Comparison of ENCODE assay signal across 29 cellular contexts in genomic region chr14:52827426-52827825, GRCh38.
"Had no signal": no experiment of that assay in that cellular context is flagged by ENCODE, and none has a peak within 500 bp of the region (broad histone marks: within the 10 kb centered on the region; RNA-seq: fewer than 3 reads in every experiment).

No MANE protein-coding gene starts in this region.

- H3K4me3 ChIP-seq: adrenal gland, cardiac muscle cell, heart left ventricle, pancreas, prostate gland, sigmoid colon, thoracic aorta had no signal

- H3K9me3 Mint-ChIP-seq: activated naive CD4-positive, alpha-beta T cell treated with anti-CD3 and anti-CD28 coated beads for 36 hours; activated naive CD8-positive, alpha-beta T cell treated with anti-CD3 and anti-CD28 coated beads for 36 hours; brain; immature natural killer cell; naive thymus-derived CD4-positive, alpha-beta T cell; stimulated activated effector memory CD8-positive, alpha-beta T cell treated with anti-CD3 and anti-CD28 coated beads, Interleukin-12 subunit alpha, Interleukin-12 subunit beta, amount 100 ng/mL, for 72 hours; stimulated activated naive CD8-positive, alpha-beta T cell treated with anti-CD3 and anti-CD28 coated beads, Interleukin-15, Interleukin-2, amounts not matched to agents 100 ng/mL and 50 ng/mL, for 24 hours had no signal

- H3K36me3 ChIP-seq: adrenal gland, cardiac muscle cell, heart left ventricle, pancreas, prostate gland, sigmoid colon, thoracic aorta had no signal

- ATAC-seq: esophagus mucosa; foreskin keratinocyte; heart left ventricle; naive thymus-derived CD4-positive, alpha-beta T cell; pancreas; stimulated activated effector memory CD8-positive, alpha-beta T cell treated with anti-CD3 and anti-CD28 coated beads, Interleukin-12 subunit alpha, Interleukin-12 subunit beta, amount 100 ng/mL, for 72 hours had no signal

- DNase-seq: activated CD4-positive, alpha-beta T cell treated with anti-CD3 and anti-CD28 coated beads for 48 hours; activated CD4-positive, alpha-beta T cell treated with anti-CD3 and anti-CD28 coated beads, Interleukin-2, amount 50 U/mL, for 48 hours; activated CD8-positive, alpha-beta memory T cell treated with anti-CD3 and anti-CD28 coated beads for 24 hours; activated effector memory CD4-positive, alpha-beta T cell treated with Interleukin-2 at 50 U/mL for 16 hours; activated naive CD4-positive, alpha-beta T cell treated with anti-CD3 and anti-CD28 coated beads for 36 hours; activated naive CD8-positive, alpha-beta T cell treated with anti-CD3 and anti-CD28 coated beads for 36 hours; adrenal gland; aorta; cortex of kidney; foreskin keratinocyte; heart left ventricle; hypothalamus; immature natural killer cell; midbrain; naive thymus-derived CD4-positive, alpha-beta T cell; nucleus accumbens; pancreas; sigmoid colon; small intestine; stimulated activated CD4-positive, alpha-beta T cell treated with anti-CD3 and anti-CD28 coated beads, Interleukin-4, amount 100 ng/mL, for 24 hours; trophoblast cell had no signal

- H3K4me3 Mint-ChIP-seq: activated naive CD4-positive, alpha-beta T cell treated with anti-CD3 and anti-CD28 coated beads for 36 hours; activated naive CD8-positive, alpha-beta T cell treated with anti-CD3 and anti-CD28 coated beads for 36 hours; brain; immature natural killer cell; naive thymus-derived CD4-positive, alpha-beta T cell; stimulated activated effector memory CD8-positive, alpha-beta T cell treated with anti-CD3 and anti-CD28 coated beads, Interleukin-12 subunit alpha, Interleukin-12 subunit beta, amount 100 ng/mL, for 72 hours; stimulated activated naive CD8-positive, alpha-beta T cell treated with anti-CD3 and anti-CD28 coated beads, Interleukin-15, Interleukin-2, amounts not matched to agents 100 ng/mL and 50 ng/mL, for 24 hours had no signal

- H3K4me1 ChIP-seq: foreskin keratinocyte, pancreas, prostate gland had no signal

- H3K4me1 Mint-ChIP-seq: immature natural killer cell; stimulated activated effector memory CD8-positive, alpha-beta T cell treated with anti-CD3 and anti-CD28 coated beads, Interleukin-12 subunit alpha, Interleukin-12 subunit beta, amount 100 ng/mL, for 72 hours had no signal

- H3K27ac ChIP-seq: adrenal gland, cardiac muscle cell, foreskin keratinocyte, heart left ventricle, pancreas, prostate gland, sigmoid colon, thoracic aorta had no signal

- H3K36me3 Mint-ChIP-seq: activated naive CD8-positive, alpha-beta T cell treated with anti-CD3 and anti-CD28 coated beads for 36 hours; brain; immature natural killer cell; naive thymus-derived CD4-positive, alpha-beta T cell; stimulated activated effector memory CD8-positive, alpha-beta T cell treated with anti-CD3 and anti-CD28 coated beads, Interleukin-12 subunit alpha, Interleukin-12 subunit beta, amount 100 ng/mL, for 72 hours had no signal

- H3K27me3 Mint-ChIP-seq: brain had no signal

- FAIRE-seq: pancreas, small intestine, urothelium cell line had no signal

- H3K9me3 ChIP-seq: adrenal gland, heart left ventricle, pancreas, prostate gland, sigmoid colon, thoracic aorta had no signal

- H3K27me3 ChIP-seq: adrenal gland, cardiac muscle cell, foreskin keratinocyte, heart left ventricle, pancreas, sigmoid colon had no signal

- H3K27ac Mint-ChIP-seq: activated naive CD4-positive, alpha-beta T cell treated with anti-CD3 and anti-CD28 coated beads for 36 hours; activated naive CD8-positive, alpha-beta T cell treated with anti-CD3 and anti-CD28 coated beads for 36 hours; brain; immature natural killer cell; naive thymus-derived CD4-positive, alpha-beta T cell; stimulated activated effector memory CD8-positive, alpha-beta T cell treated with anti-CD3 and anti-CD28 coated beads, Interleukin-12 subunit alpha, Interleukin-12 subunit beta, amount 100 ng/mL, for 72 hours; stimulated activated naive CD8-positive, alpha-beta T cell treated with anti-CD3 and anti-CD28 coated beads, Interleukin-15, Interleukin-2, amounts not matched to agents 100 ng/mL and 50 ng/mL, for 24 hours had no signal
